ENCODE assay signal across 1 cellular context in the genomic region with DNA sequence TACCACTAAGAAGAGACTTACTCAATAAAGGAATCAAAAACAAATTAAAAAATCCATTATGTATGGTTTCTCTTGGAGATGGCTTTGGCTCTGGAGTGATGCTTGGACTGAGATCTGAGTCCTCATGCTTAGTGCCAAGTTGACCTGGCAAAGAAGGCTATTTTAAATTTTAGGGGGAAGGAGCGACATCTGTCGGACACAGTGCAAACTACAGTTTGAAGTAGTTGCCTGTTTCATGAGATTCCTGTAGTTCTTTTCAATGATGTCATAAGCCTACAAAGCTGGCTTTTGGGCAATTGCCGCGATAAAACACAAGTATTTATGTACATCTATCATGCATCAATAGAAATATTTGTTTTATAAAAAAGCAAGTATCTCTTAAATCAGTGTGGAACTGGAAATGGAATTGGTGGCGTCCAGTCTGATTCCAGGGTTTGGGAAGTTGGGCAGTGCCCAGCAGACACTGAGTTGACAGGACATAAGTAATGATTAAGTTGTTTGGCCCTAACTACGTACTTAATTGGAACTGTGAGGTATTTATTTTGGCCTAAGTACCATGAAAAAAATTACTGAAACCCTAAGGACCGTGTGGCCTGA.
TF ChIP-seq lines count a peak whose summit lies in the region.

No MANE protein-coding gene starts in this region.

TF ChIP-seq in K562, 482 proteins besides CTCF, POLR2A, EP300 and RAD21 (continued from another document):
- no peak for TF ChIP-seq PHF20 (IDR thresholded peaks at IDR 0.05; ENCODE audit: partially characterized antibody)
- TF ChIP-seq SP2 (IDR thresholded peaks at IDR 0.05; ENCODE audit: extremely low read depth, low read depth, low read length, poor library complexity, severe bottlenecking): no peak
- TF ChIP-seq PREB (CRISPR knock-in tag; IDR thresholded peaks at IDR 0.05): 0 out of 2 replicates have a peak, but pooled peaks have one; percentile 39
- TF ChIP-seq, protein P1, sequence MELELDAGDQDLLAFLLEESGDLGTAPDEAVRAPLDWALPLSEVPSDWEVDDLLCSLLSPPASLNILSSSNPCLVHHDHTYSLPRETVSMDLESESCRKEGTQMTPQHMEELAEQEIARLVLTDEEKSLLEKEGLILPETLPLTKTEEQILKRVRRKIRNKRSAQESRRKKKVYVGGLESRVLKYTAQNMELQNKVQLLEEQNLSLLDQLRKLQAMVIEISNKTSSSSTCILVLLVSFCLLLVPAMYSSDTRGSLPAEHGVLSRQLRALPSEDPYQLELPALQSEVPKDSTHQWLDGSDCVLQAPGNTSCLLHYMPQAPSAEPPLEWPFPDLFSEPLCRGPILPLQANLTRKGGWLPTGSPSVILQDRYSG (tag; conservative IDR thresholded peaks at IDR 0.05; ENCODE audit: low read depth): no peak
- TF ChIP-seq JUND (IDR thresholded peaks at IDR 0.05; ENCODE audit: borderline replicate concordance, low read depth, low read length): peak; percentile 40; the same call in 1 of the 2 replicates
- no peak for TF ChIP-seq JUND (tag; IDR thresholded peaks at IDR 0.05; ENCODE audit: borderline replicate concordance, low read depth, low read length)
- no peak for TF ChIP-seq SAFB (IDR thresholded peaks at IDR 0.05; ENCODE audit: borderline replicate concordance, low read depth, low read length)
- TF ChIP-seq NFXL1 (CRISPR knock-in tag; IDR thresholded peaks at IDR 0.05): no peak
- no peak for TF ChIP-seq RFX7 (CRISPR knock-in tag; IDR thresholded peaks at IDR 0.05)
- TF ChIP-seq SMAD2 (IDR thresholded peaks at IDR 0.05; ENCODE audit: low read depth, low read length): no peak
- no peak for TF ChIP-seq SIX5 (IDR thresholded peaks at IDR 0.05; ENCODE audit: borderline replicate concordance in 1 of 2, insufficient read depth in 1 of 2, low read depth in 1 of 2, low read length in 2 of 2)
- no peak for TF ChIP-seq HNRNPL (IDR thresholded peaks at IDR 0.05; ENCODE audit: low read depth, low read length)
- TF ChIP-seq, protein P2, sequence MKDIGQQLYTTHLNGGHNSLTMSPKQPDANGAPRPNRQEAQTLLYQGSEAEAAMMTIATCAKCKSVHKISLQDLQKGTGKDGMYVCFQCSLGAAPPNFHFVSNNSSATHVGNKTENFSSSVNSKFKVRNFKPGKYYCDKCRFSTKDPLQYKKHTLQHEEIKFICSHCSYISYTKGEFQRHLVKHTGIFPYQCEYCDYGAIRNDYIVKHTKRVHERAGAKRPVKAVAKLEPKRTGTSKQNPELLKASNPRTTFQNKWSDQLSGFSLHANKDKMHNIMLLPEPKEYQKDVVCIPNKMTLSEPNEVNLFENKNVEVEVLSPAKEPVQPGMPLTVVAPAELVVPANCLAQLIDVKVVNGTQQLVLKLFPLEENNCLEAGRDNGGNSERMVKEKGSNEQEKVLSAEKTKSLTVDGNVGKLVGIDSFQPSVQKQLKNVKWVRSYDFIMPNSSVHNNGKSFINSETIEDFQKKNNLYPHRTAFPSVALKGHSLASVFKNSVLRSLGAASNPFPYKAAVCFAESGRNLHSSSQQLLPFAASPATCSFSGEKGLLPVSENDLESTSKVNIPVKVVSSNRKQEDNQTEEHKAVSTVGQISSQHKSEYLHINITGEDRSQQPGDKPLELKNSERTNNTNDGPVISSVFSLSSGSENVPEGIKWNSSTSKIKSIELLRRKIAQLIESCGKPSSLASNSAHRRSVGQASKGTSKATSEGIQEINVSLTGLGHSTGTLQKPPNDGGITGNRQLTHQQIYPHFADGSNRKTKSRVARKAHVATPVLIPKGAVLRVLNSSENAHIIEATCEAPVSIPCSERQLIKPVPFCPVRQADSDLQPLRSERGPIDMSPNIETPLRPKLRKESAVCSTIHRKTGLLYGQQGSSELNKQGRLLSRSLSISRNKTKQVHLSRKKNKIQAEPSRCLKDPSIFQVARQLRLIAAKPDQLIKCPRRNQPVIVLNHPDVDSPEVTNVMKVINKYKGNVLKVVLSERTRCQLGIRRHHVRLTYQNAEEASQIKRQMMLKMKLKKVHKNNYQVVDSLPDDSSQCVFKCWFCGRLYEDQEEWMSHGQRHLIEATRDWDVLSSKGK (CRISPR knock-in tag; IDR thresholded peaks at IDR 0.05): no peak
- no peak for TF ChIP-seq MAFK (IDR thresholded peaks at IDR 0.05; ENCODE audit: low read length)
- peak; percentile 17 for TF ChIP-seq BRD9 (IDR thresholded peaks at IDR 0.05; ENCODE audit: low read depth, partially characterized antibody)
- TF ChIP-seq EP400 (IDR thresholded peaks at IDR 0.05): peak; percentile 32; the same call in 1 of the 2 replicates
- TF ChIP-seq, protein P3, sequence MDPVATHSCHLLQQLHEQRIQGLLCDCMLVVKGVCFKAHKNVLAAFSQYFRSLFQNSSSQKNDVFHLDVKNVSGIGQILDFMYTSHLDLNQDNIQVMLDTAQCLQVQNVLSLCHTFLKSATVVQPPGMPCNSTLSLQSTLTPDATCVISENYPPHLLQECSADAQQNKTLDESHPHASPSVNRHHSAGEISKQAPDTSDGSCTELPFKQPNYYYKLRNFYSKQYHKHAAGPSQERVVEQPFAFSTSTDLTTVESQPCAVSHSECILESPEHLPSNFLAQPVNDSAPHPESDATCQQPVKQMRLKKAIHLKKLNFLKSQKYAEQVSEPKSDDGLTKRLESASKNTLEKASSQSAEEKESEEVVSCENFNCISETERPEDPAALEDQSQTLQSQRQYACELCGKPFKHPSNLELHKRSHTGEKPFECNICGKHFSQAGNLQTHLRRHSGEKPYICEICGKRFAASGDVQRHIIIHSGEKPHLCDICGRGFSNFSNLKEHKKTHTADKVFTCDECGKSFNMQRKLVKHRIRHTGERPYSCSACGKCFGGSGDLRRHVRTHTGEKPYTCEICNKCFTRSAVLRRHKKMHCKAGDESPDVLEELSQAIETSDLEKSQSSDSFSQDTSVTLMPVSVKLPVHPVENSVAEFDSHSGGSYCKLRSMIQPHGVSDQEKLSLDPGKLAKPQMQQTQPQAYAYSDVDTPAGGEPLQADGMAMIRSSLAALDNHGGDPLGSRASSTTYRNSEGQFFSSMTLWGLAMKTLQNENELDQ (CRISPR knock-in tag; IDR thresholded peaks at IDR 0.05; ENCODE audit: borderline replicate concordance): no peak
- TF ChIP-seq SAP30 (IDR thresholded peaks at IDR 0.05; ENCODE audit: borderline replicate concordance, insufficient read depth, low read depth, low read length, poor library complexity, severe bottlenecking): no peak
- TF ChIP-seq CREB1 (IDR thresholded peaks at IDR 0.05): no peak
- TF ChIP-seq CREB1 (CRISPR knock-in tag; IDR thresholded peaks at IDR 0.05): no peak
- TF ChIP-seq PML (IDR thresholded peaks at IDR 0.05; ENCODE audit: low read length): 0 out of 2 replicates have a peak, but pooled peaks have one; percentile 21
- TF ChIP-seq ZNF146 (CRISPR knock-in tag; IDR thresholded peaks at IDR 0.05; ENCODE audit: unreplicated experiment): no peak
- no peak for TF ChIP-seq ZFP91 (CRISPR knock-in tag; IDR thresholded peaks at IDR 0.05)
- no peak for TF ChIP-seq MCM7 (IDR thresholded peaks at IDR 0.05)
